ENCODE assay signal across 10 cellular contexts in the genomic region with DNA sequence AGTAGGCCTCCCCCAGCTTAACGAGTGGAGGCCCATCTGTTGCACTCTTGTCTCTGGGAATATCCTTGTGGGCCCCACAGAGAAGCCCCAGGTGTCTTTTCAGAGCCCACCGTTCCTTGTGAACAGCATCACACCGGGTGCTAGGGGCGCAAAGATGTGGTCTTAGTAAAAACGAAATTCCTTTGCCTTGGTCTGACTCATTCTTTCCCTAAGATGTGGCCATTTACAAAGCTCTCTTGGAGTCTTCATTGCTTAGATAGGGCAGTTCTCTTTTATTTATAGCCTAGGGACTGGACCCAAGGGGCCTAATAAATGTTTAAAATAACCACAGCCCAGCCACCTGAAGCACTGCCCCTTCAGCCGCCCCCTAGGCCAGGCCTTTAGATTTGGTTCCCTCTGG. TPM values are rescaled to one million over a fixed set of nuclear protein-coding genes. Genes with fewer than 3 reads are reported as not detected.
DNase-seq lines count a peak whose midpoint lies in the region; ATAC-seq and TF ChIP-seq lines count a peak whose summit lies in the region.
"Had no signal": no experiment of that assay in that cellular context is flagged by ENCODE, and none has a peak within 500 bp of the region (broad histone marks: within the 10 kb centered on the region; RNA-seq: fewer than 3 reads in every experiment).

No MANE protein-coding gene starts in this region.

- H3K4me1 ChIP-seq in heart left ventricle, result peaks cover 2 to 62% (median 47%) of the 10 kb centered on the region in 12 donors
- peaks cover 44 to 50% (median 49%) of the 10 kb centered on the region in 4 donors for H3K4me1 ChIP-seq in upper lobe of left lung

- H3K27me3 ChIP-seq in heart left ventricle (no peaks in the 10 kb centered on the region), upper lobe of left lung (no peaks in the 10 kb centered on the region), MG63 (no peaks in the 10 kb centered on the region)

- H3K27ac ChIP-seq in heart left ventricle (peak overlapping the region in 10 of 12 donors; percentile 21 to 94 (median 90)), upper lobe of left lung (peak overlapping the region; percentile 82 to 94 (median 85))
- H3K27ac ChIP-seq: SK-N-MC had no signal

- DNase-seq in heart left ventricle, result no peak
- no peak for DNase-seq in left cardiac atrium
- peak; percentile 83 for DNase-seq in fibroblast of the aortic adventitia (ENCODE audit: low read depth)
- no peak for DNase-seq in upper lobe of left lung
- DNase-seq in islet precursor cell, result no peak
- DNase-seq in MG63, result no peak
- DNase-seq in dermis blood vessel endothelial cell, result no peak
- DNase-seq: natural killer cell had no signal

- TF ChIP-seq POLR2A in heart left ventricle (IDR thresholded peaks at IDR 0.05) (no peak), upper lobe of left lung (IDR thresholded peaks at IDR 0.05) (no peak)

- intact Hi-C loops in heart left ventricle (cut with DNase I) (loop anchor here in 4 of 10 donors (10.0 kb wide), 2 partner anchors 132 to 192 kb away; a partner anchor contains a TSS), left cardiac atrium (cut with DNase I) (loop anchor here (10.0 kb wide), 2 partner anchors 132 to 192 kb away; a partner anchor contains a TSS)

- H3K4me3 ChIP-seq in heart left ventricle, result no peak overlapping the region
- H3K4me3 ChIP-seq in fibroblast of the aortic adventitia (ENCODE audit: low read depth, low read length), result no peak overlapping the region
- H3K4me3 ChIP-seq in upper lobe of left lung, result no peak overlapping the region
- no peak overlapping the region for H3K4me3 ChIP-seq in MG63
- H3K4me3 ChIP-seq: SK-N-MC had no signal

- TF ChIP-seq EP300 in upper lobe of left lung (IDR thresholded peaks at IDR 0.05), result no peak

- TF ChIP-seq CTCF in heart left ventricle (IDR thresholded peaks at IDR 0.05), result no peak
- TF ChIP-seq CTCF in fibroblast of the aortic adventitia (IDR thresholded peaks at IDR 0.05; ENCODE audit: insufficient read depth, low read length), result no peak
- TF ChIP-seq CTCF in upper lobe of left lung (IDR thresholded peaks at IDR 0.05), result no peak

- ATAC-seq in heart left ventricle (no peak), left cardiac atrium (no peak), HG03354 (IDR thresholded peaks at IDR 0.05; ENCODE audit: poor library complexity, severe bottlenecking, unreplicated experiment) (peak; percentile 64), upper lobe of left lung (ENCODE audit: low FRiP score in 2 of 2) (no peak)
- ATAC-seq: natural killer cell had no signal

- H3K36me3 ChIP-seq in heart left ventricle (peaks cover 0 to 14% (median 0%) of the 10 kb centered on the region in 9 donors), upper lobe of left lung (peaks cover 0 to 18% (median 7%) of the 10 kb centered on the region in 4 donors), MG63 (peaks cover 65% of the 10 kb centered on the region)

- no peaks in the 10 kb centered on the region for H3K9me3 ChIP-seq in heart left ventricle
- H3K9me3 ChIP-seq in upper lobe of left lung, result no peaks in the 10 kb centered on the region
- no peaks in the 10 kb centered on the region for H3K9me3 ChIP-seq in MG63

- WGBS in heart left ventricle, 4 donors, result 61 to 78% (median 76%) methylated on average over 6 of the region's 6 CpGs
- 80 to 97% methylated on average over 5 to 6 of the region's 6 CpGs for WGBS in upper lobe of left lung, 2 donors

RNA-seq across cellular contexts. Expression of a gene that starts 52.8 kb away (rescaled TPM):
- 10 to 100 TPM; 19.8 to 36.7 (median 29.5) TPM for total RNA-seq in heart left ventricle
- polyA plus RNA-seq in heart left ventricle, result 10 to 100 TPM; 50.3 to 79.5 TPM
- 10 to 100 TPM; 22.4 to 22.6 TPM for total RNA-seq in left cardiac atrium
- 47.3 and 54.9 TPM in 2 replicates for total RNA-seq in fibroblast of the aortic adventitia (ENCODE audit: low replicate concordance)
- 10 to 100 TPM; 10.5 to 31.0 (median 23.9) TPM for total RNA-seq in upper lobe of left lung
- total RNA-seq in MG63 (2014; rRNA removed; shearing (Covaris generic); ENCODE audit: low replicate concordance), result 132 and 142 TPM in 2 replicates
- total RNA-seq in dermis blood vessel endothelial cell, result 28.4 and 31.4 TPM in 2 replicates
